ENCODE assay signal across 15 cellular contexts in the genomic region with DNA sequence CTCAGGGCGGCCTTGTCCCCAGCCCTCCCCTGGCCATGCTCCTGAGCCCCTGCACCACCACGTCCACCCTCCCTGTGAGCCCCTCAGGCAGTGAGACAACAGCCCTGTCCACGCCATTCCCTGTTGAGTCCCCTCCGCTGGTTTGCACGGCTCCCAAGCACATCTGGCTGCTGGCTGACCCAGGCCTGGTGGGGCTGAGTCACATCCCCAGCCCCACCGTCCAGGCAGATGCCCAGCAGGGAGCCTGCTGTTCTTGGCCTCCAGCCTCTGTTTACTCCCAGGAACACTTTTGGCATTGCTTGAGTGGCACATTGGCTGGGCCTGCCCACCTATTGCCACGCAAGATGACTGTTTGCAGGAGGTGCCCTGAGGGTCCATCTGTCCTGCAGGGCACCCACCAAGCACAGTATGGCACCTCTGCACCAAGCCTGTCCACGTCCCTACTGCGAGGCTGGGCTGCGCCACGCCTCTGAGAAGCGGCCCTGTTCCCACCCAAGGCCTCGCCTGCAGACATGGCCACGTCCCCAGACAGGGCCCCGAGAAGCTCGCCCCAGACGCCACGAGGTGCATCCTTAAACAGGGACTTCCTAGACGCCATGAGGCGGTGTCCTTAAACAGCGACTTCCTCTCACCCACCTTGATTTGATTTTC. TPM values are rescaled to one million over a fixed set of nuclear protein-coding genes. Genes with fewer than 3 reads are reported as not detected.
DNase-seq lines count a peak whose midpoint lies in the region; ATAC-seq and TF ChIP-seq lines count a peak whose summit lies in the region.
"Had no signal": no experiment of that assay in that cellular context is flagged by ENCODE, and none has a peak within 500 bp of the region (broad histone marks: within the 10 kb centered on the region; RNA-seq: fewer than 3 reads in every experiment).

No MANE protein-coding gene starts in this region.

- H3K79me2 ChIP-seq in H9 (ENCODE audit: insufficient read depth, low read length) (no peaks in the 10 kb centered on the region), osteoblast (ENCODE audit: insufficient read depth, low read length) (no peaks in the 10 kb centered on the region)

- no peak overlapping the region; a peak in 1 of 5 replicates for H3K4me3 Mint-ChIP-seq in H9
- H3K4me3 Mint-ChIP-seq in progenitor cell of endocrine pancreas (ENCODE audit: low read depth) = no peak overlapping the region
- H3K4me3 Mint-ChIP-seq: activated naive CD8-positive, alpha-beta T cell; HFFc6 had no signal

- H4K8ac ChIP-seq in H9 (replicated peaks; ENCODE audit: insufficient read length, low read depth, low read length) = no peak overlapping the region

- H3K9me3 ChIP-seq in H9 (ENCODE audit: control insufficient read depth, low read depth, low read length) (no peaks in the 10 kb centered on the region), osteoblast (ENCODE audit: low read depth, low read length) (no peaks in the 10 kb centered on the region)

- H3K23ac ChIP-seq in H9 (ENCODE audit: insufficient read length, low read depth, low read length) = no peak overlapping the region

- no peak overlapping the region for H2BK5ac ChIP-seq in H9 (ENCODE audit: insufficient read length, low read length)

- H3K27ac ChIP-seq in H9 (ENCODE audit: insufficient read length, low read depth, low read length) (no peak overlapping the region), osteoblast (ENCODE audit: low read depth, low read length) (no peak overlapping the region)
- H3K27ac ChIP-seq: BLaER1 had no signal

- H2BK15ac ChIP-seq in H9 (ENCODE audit: low read depth, low read length) = no peak overlapping the region

- H3T11ph ChIP-seq in H9 (ENCODE audit: low read length) = no peak overlapping the region

- WGBS in H9 (ENCODE audit: extremely low coverage, insufficient read length, low lambda C conversion rate) = no CpG with 5 or more reads among the region's 21 CpGs

- no peaks in the 10 kb centered on the region for H3K4me1 Mint-ChIP-seq in H9
- no peaks in the 10 kb centered on the region for H3K4me1 Mint-ChIP-seq in progenitor cell of endocrine pancreas (ENCODE audit: low read depth)

- no peak overlapping the region for H2BK120ac ChIP-seq in H9 (ENCODE audit: low read depth, low read length, poor library complexity, severe bottlenecking)

- no peak for TF ChIP-seq CTCF in AG09309 (IDR thresholded peaks at IDR 0.05; ENCODE audit: control insufficient read depth, insufficient read depth, low read depth, low read length, missing control alignments)
- no peak for TF ChIP-seq CTCF in H9 (conservative IDR thresholded peaks at IDR 0.05)
- TF ChIP-seq CTCF in osteoblast (IDR thresholded peaks at IDR 0.05; ENCODE audit: extremely low read depth, low read depth, low read length) = no peak
- TF ChIP-seq CTCF in progenitor cell of endocrine pancreas (IDR thresholded peaks at IDR 0.05; ENCODE audit: unreplicated experiment) = no peak

- H3K36me3 ChIP-seq in osteoblast (ENCODE audit: insufficient read depth, low read length) = no peaks in the 10 kb centered on the region
- H3K36me3 ChIP-seq: BLaER1 had no signal

- H2AFZ ChIP-seq in H9 (ENCODE audit: low read length) (no peak overlapping the region), osteoblast (ENCODE audit: low read length) (no peak overlapping the region)

- no peak overlapping the region for H3K56ac ChIP-seq in H9 (ENCODE audit: insufficient read length, low read depth, low read length)

- DNase-seq in AG09309 (ENCODE audit: low read depth) (peak; percentile 32), H9 (peak; percentile 22), ecto neural progenitor cell (ENCODE audit: low spot score) (peak; percentile 39), osteoblast (ENCODE audit: insufficient read length, low spot score, missing footprints) (peak; percentile 94), HPDE6-E6E7 (ENCODE audit: extremely low spot score) (no peak), progenitor cell of endocrine pancreas (ENCODE audit: low spot score, unreplicated experiment) (no peak)
- DNase-seq: activated CD4-positive, CD25-positive, alpha-beta regulatory T cell treated with anti-CD3 and anti-CD28 coated beads, Interleukin-2, amount 50 U/mL, for 72 hours; HFFc6; hippocampal formation; NCI-H2081; RPMI8226 had no signal

- H2BK12ac ChIP-seq in H9 (ENCODE audit: insufficient read length, low read depth, low read length) = no peak overlapping the region

- H3K4me1 ChIP-seq in H9 (ENCODE audit: insufficient read depth, low read length) (no peaks in the 10 kb centered on the region), osteoblast (ENCODE audit: insufficient read depth, low read length) (no peaks in the 10 kb centered on the region)

- H3K9ac ChIP-seq in H9 (ENCODE audit: extremely low read depth, insufficient read length, low read length) = no peak overlapping the region
- H3K9ac ChIP-seq: BLaER1 had no signal

- H3K27me3 ChIP-seq in H9 (ENCODE audit: insufficient read depth, low read length) (no peaks in the 10 kb centered on the region), osteoblast (ENCODE audit: insufficient read depth, low read length) (peaks cover 11% of the 10 kb centered on the region)
- H3K27me3 ChIP-seq: BLaER1 had no signal

- no peak overlapping the region for H3K4ac ChIP-seq in H9 (ENCODE audit: low read depth, low read length)

- H3K79me1 ChIP-seq in H9 (ENCODE audit: insufficient read depth, low read depth, low read length, poor library complexity, severe bottlenecking) = no peaks in the 10 kb centered on the region

- no peak overlapping the region for H2AK5ac ChIP-seq in H9 (ENCODE audit: insufficient read length, low read length)

- no peak overlapping the region for H3K14ac ChIP-seq in H9 (ENCODE audit: insufficient read depth, low read length)

- ATAC-seq in HG02884 (IDR thresholded peaks at IDR 0.05; ENCODE audit: unreplicated experiment) (no peak), HG03025 (IDR thresholded peaks at IDR 0.05; ENCODE audit: low FRiP score, unreplicated experiment) (no peak)

- H4K91ac ChIP-seq in H9 (ENCODE audit: insufficient read length, low read depth, low read length) = no peak overlapping the region

- H3K36me3 Mint-ChIP-seq in H9 (ENCODE audit: insufficient read depth in 1 of 3, low read depth in 3 of 3) (no peaks in the 10 kb centered on the region; a peak in 1 of 7 replicates), progenitor cell of endocrine pancreas (ENCODE audit: insufficient read depth) (no peaks in the 10 kb centered on the region)
- H3K36me3 Mint-ChIP-seq: activated naive CD8-positive, alpha-beta T cell had no signal

- no peak overlapping the region for H4K5ac ChIP-seq in H9 (ENCODE audit: insufficient read length, low read depth, low read length)

- no peak overlapping the region for H2BK20ac ChIP-seq in H9 (ENCODE audit: low read depth, low read length, poor library complexity, severe bottlenecking)

- H3K9me3 Mint-ChIP-seq in H9 (peaks cover 3 to 6% of the 10 kb centered on the region in 2 experiments; a peak in 2 of 5 replicates), progenitor cell of endocrine pancreas (ENCODE audit: low read depth) (no peaks in the 10 kb centered on the region)

- H3K27me3 Mint-ChIP-seq in H9 (ENCODE audit: low read depth) (peaks cover 28% of the 10 kb centered on the region), progenitor cell of endocrine pancreas (peaks cover 9% of the 10 kb centered on the region)
- H3K27me3 Mint-ChIP-seq: activated naive CD8-positive, alpha-beta T cell had no signal

- no peaks in the 10 kb centered on the region for H4K20me1 ChIP-seq in H9 (ENCODE audit: control insufficient read depth, insufficient read depth, insufficient read length)
- H4K20me1 ChIP-seq in osteoblast (ENCODE audit: insufficient read depth, low read length) = no peaks in the 10 kb centered on the region
- H4K20me1 ChIP-seq: BLaER1 had no signal

- H3K4me2 ChIP-seq in H9 (ENCODE audit: insufficient read depth, insufficient read length, low read length) = no peak overlapping the region
- H3K4me2 ChIP-seq in osteoblast (ENCODE audit: insufficient read depth, low read length) = no peak overlapping the region

- H3K27ac Mint-ChIP-seq in H9 (peak overlapping the region in 1 of 3 experiments; percentile 52; a peak in 2 of 7 replicates), progenitor cell of endocrine pancreas (no peak overlapping the region)
- H3K27ac Mint-ChIP-seq: activated naive CD8-positive, alpha-beta T cell; HFFc6 had no signal

- no peak overlapping the region for H3K18ac ChIP-seq in H9 (ENCODE audit: insufficient read length, low read depth, low read length)

- no peaks in the 10 kb centered on the region for H3K23me2 ChIP-seq in H9 (ENCODE audit: insufficient read length, low read depth, low read length, poor library complexity, severe bottlenecking)

- H3K4me3 ChIP-seq in AG09309 (ENCODE audit: control insufficient read depth, low read depth, low read length) (no peak overlapping the region), osteoblast (ENCODE audit: insufficient read depth, low read length) (no peak overlapping the region)
- H3K4me3 ChIP-seq: BLaER1 had no signal

RNA-seq across cellular contexts. Expression of a gene that starts 48.4 kb away (rescaled TPM):
- 17.7 and 19.1 TPM in 2 replicates for total RNA-seq in H9 (2021)
- total RNA-seq in osteoblast = 20.9 and 22.8 TPM in 2 replicates
- total RNA-seq in progenitor cell of endocrine pancreas = 30.0 and 30.6 TPM in 2 replicates

Comparison
In these comparisons a context has a peak if more than half of its experiments do, and no peak if none do; other contexts are left out.
1. DNase-seq: peak in AG09309 (single experiment), H9 (single experiment), ecto neural progenitor cell (single experiment) and osteoblast (single experiment); none in HPDE6-E6E7 (single experiment) and progenitor cell of endocrine pancreas (single experiment).